Comparison of ENCODE assay signal across 18 cellular contexts in the genomic region with DNA sequence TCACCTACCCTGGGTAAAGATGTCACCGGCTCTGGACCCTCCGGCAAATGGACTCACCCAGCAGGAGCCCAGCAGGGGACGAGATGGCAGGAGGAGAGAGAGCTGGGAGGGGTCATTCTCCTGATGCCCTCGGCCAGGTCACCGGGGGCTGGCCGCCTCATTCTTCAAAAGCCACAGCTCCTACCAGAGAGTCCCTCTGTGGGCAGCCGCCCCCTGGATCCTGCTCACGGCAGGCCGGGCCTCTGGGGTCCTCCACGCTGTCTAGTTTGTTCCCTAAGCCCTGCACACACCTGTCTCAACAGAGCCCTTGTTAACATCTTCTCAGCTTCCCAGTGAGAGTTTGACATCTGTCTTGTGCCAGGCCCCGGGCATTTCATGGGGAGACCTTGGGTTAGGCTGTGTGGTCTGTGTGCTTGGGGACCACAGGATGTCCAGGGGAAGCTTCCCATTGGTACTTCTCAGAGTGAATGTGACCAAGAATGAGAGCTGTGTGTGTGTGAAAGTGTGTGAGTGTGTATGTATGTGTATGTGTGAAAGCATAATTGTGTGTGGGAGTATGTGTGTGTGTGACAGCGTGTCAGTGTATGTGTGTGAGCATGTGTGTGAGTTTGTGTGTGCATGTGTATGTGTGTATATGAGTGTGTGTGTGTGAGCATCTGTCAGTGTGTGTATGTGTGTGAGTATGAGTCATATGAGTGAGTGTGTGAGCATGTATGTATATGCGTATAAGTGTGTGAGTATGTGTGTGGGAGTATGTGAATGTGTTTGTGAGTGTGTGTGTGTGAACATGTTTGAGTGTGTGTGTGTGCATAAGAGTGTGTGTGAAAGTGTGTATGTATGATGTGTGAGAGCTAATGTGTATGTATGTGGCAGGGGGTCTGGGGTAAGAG.
A peak's percentile ranks its signal among the peaks of the same experiment; 100 is the strongest.
DNase-seq lines count a peak whose midpoint lies in the region; ATAC-seq, FAIRE-seq and TF ChIP-seq lines count a peak whose summit lies in the region.
"Had no signal": no experiment of that assay in that cellular context is flagged by ENCODE, and none has a peak within 500 bp of the region (broad histone marks: within the 10 kb centered on the region; RNA-seq: fewer than 3 reads in every experiment).

No MANE protein-coding gene starts in this region.

- WGBS in H1 (ENCODE audit: extremely low coverage in 1 of 2, insufficient coverage in 1 of 2, insufficient read length in 1 of 2, insufficient replicate concordance in 2 of 2, low coverage in 1 of 2, low lambda C conversion rate in 2 of 2, missing lambda C conversion rate in 1 of 2), 2 experiments = 79 to 100% methylated on average over 1 to 13 of the region's 13 CpGs
- 78 to 79% methylated on average over 13 of the region's 13 CpGs for WGBS in GM23248 (ENCODE audit: low coverage in 1 of 2, low lambda C conversion rate in 2 of 2, missing lambda C conversion rate in 2 of 2), 2 experiments

- TF ChIP-seq CTCF in H1 (IDR thresholded peaks at IDR 0.05; ENCODE audit: control extremely low read depth in 1 of 3, insufficient read depth in 1 of 3, low read depth in 1 of 3, low read length in 3 of 3) = no peak

- no peak overlapping the region for H3K14ac ChIP-seq in H1 (ENCODE audit: insufficient read length)

- no peak overlapping the region for H3K18ac ChIP-seq in H1 (ENCODE audit: extremely low read depth, low read length)

- H2BK120ac ChIP-seq in H1 (replicated peaks; ENCODE audit: low read depth, low read length) = no peak overlapping the region

- no peak overlapping the region for H3K4me2 ChIP-seq in H1 (ENCODE audit: insufficient read depth in 1 of 2, low read depth in 2 of 2, low read length in 2 of 2)
- no peak overlapping the region for H3K4me2 ChIP-seq in GM23248 (ENCODE audit: unreplicated experiment)
- H3K4me2 ChIP-seq: KMS-11 had no signal

- H3K9me2 ChIP-seq in GM23248 (ENCODE audit: insufficient read depth) = no peaks in the 10 kb centered on the region

- DNase-seq in HTR-8/SVneo (ENCODE audit: insufficient read length, low spot score) = no peak
- peak; percentile 1 for DNase-seq in NCI-H146 treated with DMSO at 0.1 percent for 48 hours (lab: John Stamatoyannopoulos, UW; ENCODE audit: unreplicated experiment)
- no peak for DNase-seq in H1 (ENCODE audit: low read depth in 1 of 2, low spot score in 2 of 2)
- DNase-seq in ACHN = no peak
- DNase-seq in GM23248 = no peak
- DNase-seq: AML-193; Caco-2; CD4-positive, alpha-beta T cell; DMS79; GDM1 had no signal

- H4K8ac ChIP-seq in H1 (ENCODE audit: extremely low read depth, insufficient read depth, low read length) = no peak overlapping the region

- H3K27ac ChIP-seq in H1 (ENCODE audit: low read depth, low read length) (no peak overlapping the region), GM23248 (no peak overlapping the region)
- H3K27ac ChIP-seq: C4-2B, HL-60, KMS-11 had no signal

- no peak overlapping the region for H2BK20ac ChIP-seq in H1 (ENCODE audit: low read length)

- H3K4me1 ChIP-seq in H1 (replicated peaks in 1 of 4; ENCODE audit: control insufficient read depth in 3 of 4, insufficient read depth in 4 of 4, low read length in 3 of 4) (no peaks in the 10 kb centered on the region), GM23248 (ENCODE audit: insufficient read depth) (peaks cover 11% of the 10 kb centered on the region)
- H3K4me1 ChIP-seq: HAP-1 had no signal

- POLR2A ChIA-PET in H1 (lab: Charles Lee; ENCODE audit: partially characterized antibody) = interaction anchor here (0.6 to 0.9 kb wide), 2 partner anchors 8 kb away, joined by 3 read pairs; no protein-coding TSS in a partner anchor

- H2BK15ac ChIP-seq in H1 (ENCODE audit: low read length) = 0 out of 2 replicates have a peak overlapping the region, but pooled peaks have one; percentile 9

- no peak for TF ChIP-seq RAD21 in H1 (IDR thresholded peaks at IDR 0.05 in 1 of 2, conservative IDR thresholded peaks at IDR 0.05 in 1 of 2; ENCODE audit: low read depth in 2 of 2, low read length in 2 of 2)

- no peak for TF ChIP-seq EP300 in H1 (IDR thresholded peaks at IDR 0.05; ENCODE audit: borderline replicate concordance in 1 of 2, low read depth in 2 of 2, low read length in 2 of 2)

- CTCF ChIA-PET in H1 (lab: Charles Lee; ENCODE audit: partially characterized antibody) = interaction anchor here (0.8 to 0.9 kb wide), 3 partner anchors 9 to 46 kb away, joined by 3 to 4 read pairs (median 3); no protein-coding TSS in a partner anchor

- no peak overlapping the region for H4K5ac ChIP-seq in H1 (ENCODE audit: insufficient read length, low read depth, low read length)

- no peak for TF ChIP-seq POLR2A in H1 (IDR thresholded peaks at IDR 0.05; ENCODE audit: control extremely low read depth in 1 of 2, low read depth in 2 of 2, low read length in 2 of 2)

- H3K4ac ChIP-seq in H1 (replicated peaks; ENCODE audit: insufficient read length, low read depth, low read length) = no peak overlapping the region

- no peaks in the 10 kb centered on the region; the same call in 1 of the 2 replicates for H3K79me1 ChIP-seq in H1 (ENCODE audit: low read depth, low read length)

- H2AFZ ChIP-seq in H1 (ENCODE audit: low read length) = no peak overlapping the region
- no peak overlapping the region for H2AFZ ChIP-seq in GM23248

- no peaks in the 10 kb centered on the region for H3F3A ChIP-seq in GM23248 (ENCODE audit: insufficient read depth)

- H3K9me3 ChIP-seq in H1 (ENCODE audit: insufficient read depth in 2 of 2, low read depth in 1 of 2, low read length in 1 of 2) (no peaks in the 10 kb centered on the region), GM23248 (ENCODE audit: low read depth) (no peaks in the 10 kb centered on the region)
- H3K9me3 ChIP-seq: Caco-2, HAP-1 had no signal

- peaks cover 11% of the 10 kb centered on the region; the same call in 1 of the 2 replicates for H3K23me2 ChIP-seq in H1 (ENCODE audit: low read depth, low read length)

- H4K91ac ChIP-seq in H1 (replicated peaks; ENCODE audit: insufficient read length, low read length) = no peak overlapping the region

- in situ Hi-C loops in ACHN (cut with HindIII; ENCODE audit: low pct_ligation_motif_present, low pct_unique_long_range_greater_than_20kb, low sequenced_read_pairs) = no loop called here
- in situ Hi-C loops in GM23248 (cut with MboI) = no loop called here

- no peak overlapping the region for H3K23ac ChIP-seq in H1 (ENCODE audit: insufficient read length)

- H4K20me1 ChIP-seq in H1 (replicated peaks in 1 of 2; ENCODE audit: control insufficient read depth in 1 of 2, insufficient read depth in 2 of 2, low read length in 2 of 2) (peaks cover 0 to 9% of the 10 kb centered on the region in 2 experiments), GM23248 (ENCODE audit: insufficient read depth) (no peaks in the 10 kb centered on the region)

- ATAC-seq in HG02759 (IDR thresholded peaks at IDR 0.05; ENCODE audit: unreplicated experiment) (no peak), esophagus mucosa (no peak)

- peak overlapping the region; percentile 82 for H3K56ac ChIP-seq in H1 (replicated peaks; ENCODE audit: insufficient read length, low read depth, low read length)

- no peak overlapping the region for H3K4me3 ChIP-seq in H1 (ENCODE audit: extremely low read depth in 1 of 4, insufficient read depth in 2 of 4, low read depth in 3 of 4, low read length in 4 of 4)
- no peak overlapping the region for H3K4me3 ChIP-seq in GM23248
- H3K4me3 ChIP-seq: HAP-1 had no signal

- no peak overlapping the region for H2BK12ac ChIP-seq in H1 (ENCODE audit: low read depth, low read length)

- no peak overlapping the region for H2AK5ac ChIP-seq in H1 (ENCODE audit: low read depth, low read length)

- no peaks in the 10 kb centered on the region for H3K27me3 ChIP-seq in H1 (replicated peaks in 1 of 4; ENCODE audit: control insufficient read depth in 3 of 4, extremely low read depth in 1 of 4, insufficient read depth in 3 of 4, low read length in 3 of 4)
- H3K27me3 ChIP-seq in GM23248 (replicated peaks; ENCODE audit: insufficient read depth) = no peaks in the 10 kb centered on the region

- H3K79me2 ChIP-seq in H1 (ENCODE audit: control insufficient read depth in 1 of 2, insufficient read depth in 2 of 2, low read length in 2 of 2) (no peaks in the 10 kb centered on the region), GM23248 (ENCODE audit: insufficient read depth) (no peaks in the 10 kb centered on the region)

- H2BK5ac ChIP-seq in H1 (ENCODE audit: low read depth, low read length) = no peak overlapping the region

- H3K9ac ChIP-seq in H1 (replicated peaks in 1 of 4; ENCODE audit: extremely low read depth in 1 of 4, low read depth in 3 of 4, low read length in 3 of 4) (no peak overlapping the region), GM23248 (no peak overlapping the region)
- H3K9ac ChIP-seq: KMS-11 had no signal

- FAIRE-seq in HTR-8/SVneo (lab: Jason Lieb, UNC) (peak; percentile 99), H1 (lab: Jason Lieb, UNC) (no peak)
- FAIRE-seq: A204.1, D721Med had no signal

- no peaks in the 10 kb centered on the region; a peak in 1 of 8 replicates for H3K36me3 ChIP-seq in H1 (ENCODE audit: control insufficient read depth in 2 of 4, insufficient read depth in 4 of 4, low read length in 3 of 4)
- H3K36me3 ChIP-seq in GM23248 (ENCODE audit: low read depth) = no peaks in the 10 kb centered on the region
- H3K36me3 ChIP-seq: HAP-1 had no signal

TF ChIP-seq in H1, 55 proteins besides CTCF, POLR2A, EP300 and RAD21 (continues in another document):
- TF ChIP-seq CBX5 (IDR thresholded peaks at IDR 0.05; ENCODE audit: low read depth, low read length) (no peak), CREB1 (IDR thresholded peaks at IDR 0.05) (no peak), KDM1A (IDR thresholded peaks at IDR 0.05; ENCODE audit: borderline replicate concordance, low read length) (no peak), GABPA (IDR thresholded peaks at IDR 0.05; ENCODE audit: borderline replicate concordance, insufficient read depth, low read length) (no peak), KDM4A (IDR thresholded peaks at IDR 0.05; ENCODE audit: low read depth, low read length, severe bottlenecking) (no peak), SIN3A (conservative IDR thresholded peaks at IDR 0.05 in 1 of 2, IDR thresholded peaks at IDR 0.05 in 1 of 2; ENCODE audit: low read depth in 1 of 2, low read length in 2 of 2) (no peak), HDAC2 (IDR thresholded peaks at IDR 0.05; ENCODE audit: borderline replicate concordance in 1 of 2, low read depth in 2 of 2, low read length in 2 of 2) (no peak), BACH1 (IDR thresholded peaks at IDR 0.05; ENCODE audit: low read length) (no peak), CHD1 (IDR thresholded peaks at IDR 0.05; ENCODE audit: low read depth, low read length) (no peak), SIRT6 (IDR thresholded peaks at IDR 0.05; ENCODE audit: low read length) (no peak), NRF1 (IDR thresholded peaks at IDR 0.05; ENCODE audit: low read depth, low read length) (no peak), MAFK (IDR thresholded peaks at IDR 0.05; ENCODE audit: low read depth, low read length) (no peak), RXRA (IDR thresholded peaks at IDR 0.05; ENCODE audit: insufficient read depth, low read depth, low read length) (no peak), GTF2F1 (IDR thresholded peaks at IDR 0.05; ENCODE audit: borderline replicate concordance, low read depth, low read length) (no peak)
